23 cellular contexts compared by ENCODE assay signal in genomic region chr20:47780990-47781389, GRCh38.
"Had no signal": no experiment of that assay in that cellular context is flagged by ENCODE, and none has a peak within 500 bp of the region (broad histone marks: within the 10 kb centered on the region; RNA-seq: fewer than 3 reads in every experiment).

No MANE protein-coding gene starts in this region.

- H3K27ac Mint-ChIP-seq: activated CD4-positive, alpha-beta T cell treated with anti-CD3 and anti-CD28 coated beads, Interleukin-2, amount 10 ng/mL, durations not matched to agents 24 days and 14 days; activated naive CD4-positive, alpha-beta T cell treated with anti-CD3 and anti-CD28 coated beads, Interleukin-2, amount 50 U/mL, for 24 hours; activated T-cell treated with anti-CD3 and anti-CD28 coated beads, Interleukin-2, amount 50 U/mL, for 72 hours; mesothelial cell of epicardium; nephron progenitor cell had no signal

- H3K27ac ChIP-seq: ascending aorta, cardiac muscle cell, epithelial cell of prostate, prostate gland, right atrium auricular region, suprapubic skin, transverse colon had no signal

- FAIRE-seq: islet of Langerhans had no signal

- H3K9me3 ChIP-seq: ascending aorta, prostate gland, suprapubic skin, transverse colon had no signal

- H3K36me3 Mint-ChIP-seq: activated naive CD4-positive, alpha-beta T cell treated with anti-CD3 and anti-CD28 coated beads, Interleukin-2, amount 50 U/mL, for 24 hours had no signal

- ATAC-seq: activated T-cell treated with anti-CD3 and anti-CD28 coated beads, Interleukin-2, amount 50 U/mL, for 72 hours; left cardiac atrium; stimulated activated naive CD8-positive, alpha-beta T cell treated with anti-CD3 and anti-CD28 coated beads, Interleukin-15, amount 100 ng/mL, for 72 hours had no signal

- H3K4me3 Mint-ChIP-seq: activated CD4-positive, alpha-beta T cell treated with anti-CD3 and anti-CD28 coated beads, Interleukin-2, amount 10 ng/mL, durations not matched to agents 24 days and 14 days; activated naive CD4-positive, alpha-beta T cell treated with anti-CD3 and anti-CD28 coated beads, Interleukin-2, amount 50 U/mL, for 24 hours; activated T-cell treated with anti-CD3 and anti-CD28 coated beads, Interleukin-2, amount 50 U/mL, for 72 hours; mesothelial cell of epicardium; nephron progenitor cell; stimulated activated naive CD8-positive, alpha-beta T cell treated with anti-CD3 and anti-CD28 coated beads, Interleukin-15, amount 100 ng/mL, for 72 hours had no signal

- H3K36me3 ChIP-seq: ascending aorta, cardiac muscle cell, prostate gland, right atrium auricular region, suprapubic skin, transverse colon had no signal

- H3K9me3 Mint-ChIP-seq: activated CD4-positive, alpha-beta T cell treated with anti-CD3 and anti-CD28 coated beads, Interleukin-2, amount 10 ng/mL, durations not matched to agents 24 days and 14 days; mesothelial cell of epicardium; stimulated activated naive CD8-positive, alpha-beta T cell treated with anti-CD3 and anti-CD28 coated beads, Interleukin-15, amount 100 ng/mL, for 72 hours had no signal

- H3K27me3 ChIP-seq: ascending aorta, suprapubic skin, transverse colon had no signal

- H3K4me3 ChIP-seq: ascending aorta, cardiac muscle cell, lung, prostate gland, right atrium auricular region, suprapubic skin, transverse colon had no signal

- DNase-seq: activated CD4-positive, alpha-beta T cell treated with anti-CD3 and anti-CD28 coated beads, Interleukin-2, amount 10 ng/mL, durations not matched to agents 24 days and 14 days; activated CD4-positive, CD25-positive, alpha-beta regulatory T cell; activated effector memory CD4-positive, alpha-beta T cell treated with anti-CD3 and anti-CD28 coated beads, Interleukin-2, amount 50 U/mL, for 16 hours; activated T-cell treated with anti-CD3 and anti-CD28 coated beads, Interleukin-2, amount 50 U/mL, for 72 hours; foreskin fibroblast; hippocampal formation; left cardiac atrium; nephron progenitor cell; stimulated activated CD4-positive, alpha-beta T cell treated with anti-CD3 and anti-CD28 coated beads, Interleukin-2, amount 100 ng/mL, for 48 hours; stimulated activated naive CD8-positive, alpha-beta T cell treated with anti-CD3 and anti-CD28 coated beads, Interleukin-15, amount 100 ng/mL, for 72 hours; T-helper 1 cell; T-helper 9 cell; transverse colon had no signal
